ENCODE assay signal across 2 cellular contexts in genomic region chr14:75705014-75705413, GRCh38.
TF ChIP-seq lines count a peak whose summit lies in the region.

No MANE protein-coding gene starts in this region.

TF ChIP-seq in HepG2, 621 proteins besides CTCF, POLR2A, EP300 and RAD21:
- TF ChIP-seq ZNF317 (CRISPR knock-in tag; IDR thresholded peaks at IDR 0.05) (no peak), ATF7 (IDR thresholded peaks at IDR 0.05) (peak; percentile 79), ATF7 (CRISPR knock-in tag; IDR thresholded peaks at IDR 0.05) (no peak)

TF ChIP-seq in GM12878, 131 proteins besides CTCF, POLR2A, EP300 and RAD21:
- 0 out of 2 replicates have a peak, but pooled peaks have one; percentile 39 for TF ChIP-seq CREB1 (IDR thresholded peaks at IDR 0.05; ENCODE audit: low read depth)
- TF ChIP-seq, protein P1, sequence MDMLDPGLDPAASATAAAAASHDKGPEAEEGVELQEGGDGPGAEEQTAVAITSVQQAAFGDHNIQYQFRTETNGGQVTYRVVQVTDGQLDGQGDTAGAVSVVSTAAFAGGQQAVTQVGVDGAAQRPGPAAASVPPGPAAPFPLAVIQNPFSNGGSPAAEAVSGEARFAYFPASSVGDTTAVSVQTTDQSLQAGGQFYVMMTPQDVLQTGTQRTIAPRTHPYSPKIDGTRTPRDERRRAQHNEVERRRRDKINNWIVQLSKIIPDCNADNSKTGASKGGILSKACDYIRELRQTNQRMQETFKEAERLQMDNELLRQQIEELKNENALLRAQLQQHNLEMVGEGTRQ (IDR thresholded peaks at IDR 0.05; ENCODE audit: borderline replicate concordance, low read depth, low read length), result no peak
